ENCODE assay signal across 20 cellular contexts in the genomic region with DNA sequence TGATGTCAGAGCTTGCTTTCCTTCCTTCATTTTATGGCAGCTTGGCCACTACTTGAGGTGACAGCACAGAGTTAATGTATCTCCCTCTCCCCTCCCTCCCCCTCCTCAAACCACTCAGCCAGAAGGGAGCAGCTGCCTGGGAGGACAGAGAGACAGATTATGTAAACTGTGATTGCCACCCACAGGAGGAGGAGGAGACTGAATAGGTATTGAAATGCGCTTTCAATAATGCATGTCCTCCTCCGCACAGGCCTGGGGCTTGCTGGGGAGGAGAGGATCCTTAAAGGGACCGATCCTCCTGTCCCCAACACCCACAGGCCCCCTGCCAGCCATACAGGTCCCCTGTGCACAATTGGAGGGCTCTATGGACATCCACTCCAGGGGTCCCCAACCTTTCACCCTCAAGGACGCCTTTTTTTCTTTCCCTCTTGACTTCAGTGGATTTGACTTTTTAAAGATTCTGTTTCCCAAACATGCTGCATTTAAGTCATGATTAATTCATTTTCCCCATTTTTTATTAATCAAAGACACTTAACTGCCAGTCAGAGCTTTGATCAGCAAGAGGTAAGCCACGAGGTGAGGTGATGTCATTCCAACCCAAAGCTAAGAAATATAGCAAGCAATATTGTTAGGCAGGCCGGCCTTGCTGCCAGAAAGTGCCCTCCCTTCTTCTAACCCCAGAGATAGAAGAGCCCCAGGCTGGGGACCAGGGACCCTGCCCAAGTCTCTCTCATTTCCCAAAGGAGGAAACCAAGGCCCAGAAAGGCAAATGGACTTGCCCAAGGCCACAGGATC. TPM values are rescaled to one million over a fixed set of nuclear protein-coding genes. Genes with fewer than 3 reads are reported as not detected.
DNase-seq lines count a peak whose midpoint lies in the region; ATAC-seq and TF ChIP-seq lines count a peak whose summit lies in the region.
"Had no signal": no experiment of that assay in that cellular context is flagged by ENCODE, and none has a peak within 500 bp of the region (broad histone marks: within the 10 kb centered on the region; RNA-seq: fewer than 3 reads in every experiment).

No MANE protein-coding gene starts in this region.

- H3K27ac ChIP-seq in upper lobe of left lung (no peak overlapping the region), thyroid gland (no peak overlapping the region)
- H3K27ac ChIP-seq: gastrocnemius medialis, prostate gland, RWPE1, tibial nerve had no signal

- TF ChIP-seq EP300 in upper lobe of left lung (IDR thresholded peaks at IDR 0.05) = no peak

- TF ChIP-seq CTCF in upper lobe of left lung (IDR thresholded peaks at IDR 0.05) (no peak), thyroid gland (IDR thresholded peaks at IDR 0.05) (no peak)

- H3K4me3 ChIP-seq in upper lobe of left lung (no peak overlapping the region), thyroid gland (replicated peaks in 1 of 3) (no peak overlapping the region)
- H3K4me3 ChIP-seq: gastrocnemius medialis, prostate gland, tibial nerve had no signal

- H3K36me3 ChIP-seq in upper lobe of left lung = no peaks in the 10 kb centered on the region
- H3K36me3 ChIP-seq in thyroid gland = no peaks in the 10 kb centered on the region
- H3K36me3 ChIP-seq: gastrocnemius medialis, prostate gland, tibial nerve had no signal

- intact Hi-C loops in head of caudate nucleus (cut with DNase I) (no loop called here), thyroid gland (cut with DNase I) (no loop called here)

- WGBS in upper lobe of left lung, 2 donors = 27 to 29% methylated on average over 5 to 6 of the region's 6 CpGs
- WGBS in thyroid gland, 2 donors = 29 to 33% methylated on average over 6 of the region's 6 CpGs

- peak; percentile 52 for DNase-seq in COLO668 (lab: John Stamatoyannopoulos, UW; ENCODE audit: unreplicated experiment)
- peak; percentile 53 for DNase-seq in NCI-H1092 (lab: John Stamatoyannopoulos, UW)
- peak; percentile 77 for DNase-seq in NCI-H510A treated with DMSO at 0.1 percent for 48 hours (lab: John Stamatoyannopoulos, UW)
- DNase-seq in head of caudate nucleus = peak in 41 of 42 donors; percentile 34 to 91 (median 66)
- no peak for DNase-seq in upper lobe of left lung
- no peak for DNase-seq in midbrain (lab: John Stamatoyannopoulos, UW)
- DNase-seq in thyroid gland = no peak
- DNase-seq: activated CD4-positive, alpha-beta T cell treated with anti-CD3 and anti-CD28 coated beads, Interleukin-2, amount 10 ng/mL, durations not matched to agents 24 days and 14 days; activated T-cell treated with anti-CD3 and anti-CD28 coated beads, Interleukin-2, amount 50 U/mL, for 24 hours; cerebellar nuclear complex; EL; gastrocnemius medialis; IMR-90; NCI-H446 had no signal

- TF ChIP-seq POLR2A in upper lobe of left lung (IDR thresholded peaks at IDR 0.05) = no peak
- no peak for TF ChIP-seq POLR2A in thyroid gland (IDR thresholded peaks at IDR 0.05)

- H3K4me1 ChIP-seq in upper lobe of left lung (no peaks in the 10 kb centered on the region), thyroid gland (no peaks in the 10 kb centered on the region)
- H3K4me1 ChIP-seq: gastrocnemius medialis, prostate gland, tibial nerve had no signal

- ATAC-seq in upper lobe of left lung (ENCODE audit: low FRiP score in 2 of 2) = no peak
- ATAC-seq in GM18868 (IDR thresholded peaks at IDR 0.05; ENCODE audit: unreplicated experiment) = no peak
- ATAC-seq: gastrocnemius medialis had no signal

- no peaks in the 10 kb centered on the region for H3K9me3 ChIP-seq in upper lobe of left lung
- H3K9me3 ChIP-seq in thyroid gland = no peaks in the 10 kb centered on the region
- H3K9me3 ChIP-seq: gastrocnemius medialis, prostate gland had no signal

- H3K27me3 ChIP-seq in upper lobe of left lung = no peaks in the 10 kb centered on the region
- no peaks in the 10 kb centered on the region for H3K27me3 ChIP-seq in thyroid gland
- H3K27me3 ChIP-seq: tibial nerve had no signal

RNA-seq across cellular contexts. Expression of a gene that starts 47.5 kb away (rescaled TPM):
- total RNA-seq in upper lobe of left lung = under 1 TPM in 2 of 6 donors, not detected in 4; 0.15 to 0.20 TPM
- total RNA-seq in thyroid gland = 1 to 10 TPM in 1 of 4 donors, under 1 TPM in 1, not detected in 2; under 0.01 to 1.6 TPM
- total RNA-seq: activated CD4-positive, alpha-beta T cell treated with anti-CD3 and anti-CD28 coated beads, Interleukin-2, amount 10 ng/mL, durations not matched to agents 24 days and 14 days; endothelial cell of umbilical vein; gastrocnemius medialis; IMR-90; T-helper 2 cell treated with Interferon-gamma antibody and Interleukin-4, amounts not matched to agents 100 ng/mL and 5 ng/mL, for 36 hours; tibial nerve had no signal

Comparison
In these comparisons a context has a peak if more than half of its experiments do, and no peak if none do; other contexts are left out.
1. DNase-seq: peak in COLO668 (single experiment), NCI-H1092 (single experiment), NCI-H510A treated with DMSO at 0.1 percent for 48 hours (single experiment) and head of caudate nucleus (41 of 42); none in upper lobe of left lung (0 of 2), midbrain (single experiment) and thyroid gland (0 of 2).